Comparison of ENCODE assay signal across 18 cellular contexts in genomic region chr11:115652501-115652900, GRCh38.
"Had no signal": no experiment of that assay in that cellular context is flagged by ENCODE, and none has a peak within 500 bp of the region (broad histone marks: within the 10 kb centered on the region; RNA-seq: fewer than 3 reads in every experiment).

No MANE protein-coding gene starts in this region.

- H3K4me3 ChIP-seq: esophagus muscularis mucosa, gastroesophageal sphincter, lung, pancreas had no signal

- H3K27ac Mint-ChIP-seq: naive B cell, nephron, progenitor cell of endocrine pancreas, type B pancreatic cell had no signal

- H3K9me3 ChIP-seq: esophagus muscularis mucosa, gastroesophageal sphincter, pancreas had no signal

- H3K27me3 ChIP-seq: pancreas had no signal

- FAIRE-seq: endometrium, kidney, pancreas, small intestine had no signal

- H3K36me3 Mint-ChIP-seq: type B pancreatic cell had no signal

- H3K4me1 ChIP-seq: esophagus muscularis mucosa, gastroesophageal sphincter, pancreas had no signal

- H3K4me3 Mint-ChIP-seq: naive B cell, nephron, type B pancreatic cell had no signal

- H3K4me1 Mint-ChIP-seq: naive B cell, nephron had no signal

- H3K27ac ChIP-seq: esophagus muscularis mucosa, gastroesophageal sphincter, pancreas had no signal

- DNase-seq: effector memory CD4-positive, alpha-beta T cell; kidney; left colon; left ventricle myocardium superior; naive B cell; occipital lobe; pancreas; right cardiac atrium; small intestine; stimulated activated CD4-positive, alpha-beta T cell treated with anti-CD3 and anti-CD28 coated beads, Interleukin-12 subunit alpha, Interleukin-12 subunit beta, amount 100 ng/mL, for 4 hours; stimulated activated naive CD4-positive, alpha-beta T cell treated with Interleukin-2 at 50 U/mL for 16 hours had no signal

- H3K36me3 ChIP-seq: esophagus muscularis mucosa, gastroesophageal sphincter, pancreas had no signal

- ATAC-seq: gastroesophageal sphincter, left colon, pancreas had no signal
